ENCODE assay signal across 19 cellular contexts in genomic region chr17:47720196-47720595, GRCh38. TPM values are rescaled to one million over a fixed set of nuclear protein-coding genes. Genes with fewer than 3 reads are reported as not detected.
DNase-seq lines count a peak whose midpoint lies in the region; ATAC-seq, FAIRE-seq and TF ChIP-seq lines count a peak whose summit lies in the region.
"Had no signal": no experiment of that assay in that cellular context is flagged by ENCODE, and none has a peak within 500 bp of the region (broad histone marks: within the 10 kb centered on the region; RNA-seq: fewer than 3 reads in every experiment).

No MANE protein-coding gene starts in this region.

- H3K36me3 ChIP-seq in OCI-LY3 (replicated peaks; ENCODE audit: low read depth, low read length): no peaks in the 10 kb centered on the region
- no peaks in the 10 kb centered on the region for H3K36me3 ChIP-seq in astrocyte (ENCODE audit: insufficient read depth, low read length)
- no peaks in the 10 kb centered on the region for H3K36me3 ChIP-seq in right lobe of liver
- H3K36me3 ChIP-seq: ascending aorta, vagina, WERI-Rb-1 had no signal

- H4K20me1 ChIP-seq in OCI-LY3 (ENCODE audit: insufficient read depth, low read length): peaks cover 28% of the 10 kb centered on the region; the same call in 1 of the 2 replicates
- peaks cover 41% of the 10 kb centered on the region for H4K20me1 ChIP-seq in astrocyte (ENCODE audit: insufficient read depth, low read length)

- H3K9me3 ChIP-seq in OCI-LY3 (ENCODE audit: insufficient read depth, low read length): no peaks in the 10 kb centered on the region
- no peaks in the 10 kb centered on the region for H3K9me3 ChIP-seq in astrocyte (ENCODE audit: insufficient read depth, low read depth, low read length)
- no peaks in the 10 kb centered on the region for H3K9me3 ChIP-seq in right lobe of liver
- H3K9me3 ChIP-seq: ascending aorta, vagina had no signal

- no peak for TF ChIP-seq CTCF in OCI-LY3 (IDR thresholded peaks at IDR 0.05; ENCODE audit: low read depth, low read length)
- TF ChIP-seq CTCF in astrocyte (IDR thresholded peaks at IDR 0.05; ENCODE audit: insufficient read depth, low read depth, low read length): no peak
- TF ChIP-seq CTCF in D721Med (IDR thresholded peaks at IDR 0.05; ENCODE audit: insufficient read depth, missing control alignments): no peak
- no peak for TF ChIP-seq CTCF in right lobe of liver (IDR thresholded peaks at IDR 0.05)

- H3K4me1 Mint-ChIP-seq in activated T-cell treated with anti-CD3 and anti-CD28 coated beads, Interleukin-2, amount 50 U/mL, for 24 hours (ENCODE audit: low read depth): peaks cover 98% of the 10 kb centered on the region
- H3K4me1 Mint-ChIP-seq in astrocyte (ENCODE audit: low read depth, unreplicated experiment): peaks cover 29% of the 10 kb centered on the region
- peaks cover 63 to 73% of the 10 kb centered on the region in 2 donors for H3K4me1 Mint-ChIP-seq in stimulated activated naive B cell treated with anti-CD40 and anti-IgM and Interleukin-4, amounts not matched to agents 10 μg/mL and 1 μg/mL and 100 μg/mL, for 72 hours

- H3K4me3 Mint-ChIP-seq in activated T-cell treated with anti-CD3 and anti-CD28 coated beads, Interleukin-2, amount 50 U/mL, for 24 hours: peak overlapping the region; percentile 79
- peak overlapping the region; percentile 75 for H3K4me3 Mint-ChIP-seq in astrocyte (ENCODE audit: unreplicated experiment)
- H3K4me3 Mint-ChIP-seq in stimulated activated naive B cell treated with anti-CD40 and anti-IgM and Interleukin-4, amounts not matched to agents 10 μg/mL and 1 μg/mL and 100 μg/mL, for 72 hours: peak overlapping the region; percentile 0 to 7

- H3K4me1 ChIP-seq in OCI-LY3 (ENCODE audit: low read length) (peaks cover 70% of the 10 kb centered on the region), astrocyte (ENCODE audit: insufficient read depth, low read length) (peaks cover 40% of the 10 kb centered on the region), right lobe of liver (no peaks in the 10 kb centered on the region)
- H3K4me1 ChIP-seq: ascending aorta had no signal

- WGBS in right lobe of liver (ENCODE audit: insufficient coverage, low coverage, low lambda C conversion rate, missing lambda C conversion rate): 32% methylated on average over 7 of the region's 11 CpGs

- H3K79me2 ChIP-seq in OCI-LY3 (ENCODE audit: low read length): no peaks in the 10 kb centered on the region
- H3K79me2 ChIP-seq in astrocyte (ENCODE audit: insufficient read depth, low read length): no peaks in the 10 kb centered on the region

- H3K4me2 ChIP-seq in OCI-LY3 (ENCODE audit: low read length): peak overlapping the region; percentile 61; the same call in 1 of the 2 replicates
- peak overlapping the region; percentile 77 for H3K4me2 ChIP-seq in astrocyte (ENCODE audit: low read length)

- H3K27me3 ChIP-seq in OCI-LY3 (ENCODE audit: low read depth, low read length) (peaks cover 86% of the 10 kb centered on the region), astrocyte (ENCODE audit: insufficient read depth, low read length) (peaks cover 82% of the 10 kb centered on the region), right lobe of liver (peaks cover 0 to 20% of the 10 kb centered on the region in 2 donors)
- H3K27me3 ChIP-seq: vagina had no signal

- no peak for TF ChIP-seq POLR2A in right lobe of liver (IDR thresholded peaks at IDR 0.05)

- no peak for DNase-seq in activated T-cell treated with anti-CD3 and anti-CD28 coated beads, Interleukin-2, amount 50 U/mL, for 24 hours
- DNase-seq in activated T-cell treated with anti-CD3 and anti-CD28 coated beads, Interleukin-2, amount 50 U/mL, for 1 hour: no peak
- no peak for DNase-seq in astrocyte (ENCODE audit: low read depth)
- no peak for DNase-seq in stimulated activated naive B cell treated with anti-CD40 and anti-IgM and Interleukin-4, amounts not matched to agents 10 μg/mL and 1 μg/mL and 100 μg/mL, for 72 hours
- DNase-seq in D721Med (ENCODE audit: insufficient read length, low spot score): no peak
- DNase-seq in right lobe of liver: no peak
- DNase-seq in NCI-H510A (lab: John Stamatoyannopoulos, UW): no peak
- DNase-seq: hypothalamus, NCI-H1694 treated with DMSO at 0.1 percent for 48 hours, NCI-H345, retina, substantia nigra had no signal

- ATAC-seq in stimulated activated naive B cell treated with anti-CD40 and anti-IgM and Interleukin-4, amounts not matched to agents 10 μg/mL and 1 μg/mL and 100 μg/mL, for 72 hours (replicated peaks): no peak
- no peak for ATAC-seq in right lobe of liver

- no peaks in the 10 kb centered on the region for H3K27me3 Mint-ChIP-seq in activated T-cell treated with anti-CD3 and anti-CD28 coated beads, Interleukin-2, amount 50 U/mL, for 24 hours
- H3K27me3 Mint-ChIP-seq in astrocyte (ENCODE audit: low read depth, unreplicated experiment): peaks cover 67% of the 10 kb centered on the region
- peaks cover 4 to 9% of the 10 kb centered on the region in 2 donors for H3K27me3 Mint-ChIP-seq in stimulated activated naive B cell treated with anti-CD40 and anti-IgM and Interleukin-4, amounts not matched to agents 10 μg/mL and 1 μg/mL and 100 μg/mL, for 72 hours

- H3K4me3 ChIP-seq in OCI-LY3 (ENCODE audit: low read length) (no peak overlapping the region), astrocyte (ENCODE audit: insufficient read depth, low read depth, low read length) (no peak overlapping the region), right lobe of liver (no peak overlapping the region)
- H3K4me3 ChIP-seq: ascending aorta, vagina had no signal

- intact Hi-C loops in right lobe of liver (cut with DNase I): no loop called here

- H2AFZ ChIP-seq in OCI-LY3 (ENCODE audit: low read depth, low read length) (no peak overlapping the region), astrocyte (ENCODE audit: low read depth, low read length) (no peak overlapping the region)

- H3K27ac Mint-ChIP-seq in activated T-cell treated with anti-CD3 and anti-CD28 coated beads, Interleukin-2, amount 50 U/mL, for 24 hours: peak overlapping the region; percentile 99
- H3K27ac Mint-ChIP-seq in astrocyte (ENCODE audit: unreplicated experiment): no peak overlapping the region
- no peak overlapping the region for H3K27ac Mint-ChIP-seq in stimulated activated naive B cell treated with anti-CD40 and anti-IgM and Interleukin-4, amounts not matched to agents 10 μg/mL and 1 μg/mL and 100 μg/mL, for 72 hours

- H3K27ac ChIP-seq in OCI-LY3 (ENCODE audit: low read length): no peak overlapping the region
- H3K27ac ChIP-seq in astrocyte (ENCODE audit: low read depth, low read length): no peak overlapping the region
- H3K27ac ChIP-seq in right lobe of liver: no peak overlapping the region
- H3K27ac ChIP-seq: ascending aorta, RWPE1, vagina, WERI-Rb-1 had no signal

- H3K36me3 Mint-ChIP-seq in activated T-cell treated with anti-CD3 and anti-CD28 coated beads, Interleukin-2, amount 50 U/mL, for 24 hours (ENCODE audit: low read depth): no peaks in the 10 kb centered on the region
- H3K36me3 Mint-ChIP-seq in astrocyte (ENCODE audit: low read depth, unreplicated experiment): peaks cover 3% of the 10 kb centered on the region
- H3K36me3 Mint-ChIP-seq in stimulated activated naive B cell treated with anti-CD40 and anti-IgM and Interleukin-4, amounts not matched to agents 10 μg/mL and 1 μg/mL and 100 μg/mL, for 72 hours: no peaks in the 10 kb centered on the region

- no peak overlapping the region for H3K9ac ChIP-seq in OCI-LY3 (ENCODE audit: low read length)
- H3K9ac ChIP-seq in astrocyte (ENCODE audit: low read length): no peak overlapping the region

- H3K9me3 Mint-ChIP-seq in activated T-cell treated with anti-CD3 and anti-CD28 coated beads, Interleukin-2, amount 50 U/mL, for 24 hours: no peaks in the 10 kb centered on the region
- no peaks in the 10 kb centered on the region for H3K9me3 Mint-ChIP-seq in astrocyte (ENCODE audit: unreplicated experiment)
- no peaks in the 10 kb centered on the region for H3K9me3 Mint-ChIP-seq in stimulated activated naive B cell treated with anti-CD40 and anti-IgM and Interleukin-4, amounts not matched to agents 10 μg/mL and 1 μg/mL and 100 μg/mL, for 72 hours

- no peak for FAIRE-seq in astrocyte (lab: Jason Lieb, UNC)
- FAIRE-seq in D721Med (lab: Jason Lieb, UNC): no peak
- FAIRE-seq: colon had no signal

RNA-seq across cellular contexts. Expression of gene TBX21, which starts 12.8 kb away (rescaled TPM):
- total RNA-seq in astrocyte (not detected in 2 replicates), right lobe of liver (under 1 TPM in 5 of 6 experiments, not detected in 1; 0.19 to 0.56 (median 0.24) TPM)
- total RNA-seq: ascending aorta, fibroblast of villous mesenchyme had no signal

RNA-seq across cellular contexts. Expression of gene TBKBP1, which starts 26.2 kb away (rescaled TPM):
- total RNA-seq in astrocyte (26.7 and 28.2 TPM in 2 replicates), right lobe of liver (1 to 10 TPM; 1.2 to 3.2 (median 2.2) TPM)

Comparison
In these comparisons a context has a peak if more than half of its experiments do, and no peak if none do; other contexts are left out.
1. H3K4me3 Mint-ChIP-seq: peak in every context shown above with its lines; median percentile 79 in activated T-cell treated with anti-CD3 and anti-CD28 coated beads, Interleukin-2, amount 50 U/mL, for 24 hours; 75 in astrocyte; 4 in stimulated activated naive B cell treated with anti-CD40 and anti-IgM and Interleukin-4, amounts not matched to agents 10 μg/mL and 1 μg/mL and 100 μg/mL, for 72 hours.